In the genomic region with DNA sequence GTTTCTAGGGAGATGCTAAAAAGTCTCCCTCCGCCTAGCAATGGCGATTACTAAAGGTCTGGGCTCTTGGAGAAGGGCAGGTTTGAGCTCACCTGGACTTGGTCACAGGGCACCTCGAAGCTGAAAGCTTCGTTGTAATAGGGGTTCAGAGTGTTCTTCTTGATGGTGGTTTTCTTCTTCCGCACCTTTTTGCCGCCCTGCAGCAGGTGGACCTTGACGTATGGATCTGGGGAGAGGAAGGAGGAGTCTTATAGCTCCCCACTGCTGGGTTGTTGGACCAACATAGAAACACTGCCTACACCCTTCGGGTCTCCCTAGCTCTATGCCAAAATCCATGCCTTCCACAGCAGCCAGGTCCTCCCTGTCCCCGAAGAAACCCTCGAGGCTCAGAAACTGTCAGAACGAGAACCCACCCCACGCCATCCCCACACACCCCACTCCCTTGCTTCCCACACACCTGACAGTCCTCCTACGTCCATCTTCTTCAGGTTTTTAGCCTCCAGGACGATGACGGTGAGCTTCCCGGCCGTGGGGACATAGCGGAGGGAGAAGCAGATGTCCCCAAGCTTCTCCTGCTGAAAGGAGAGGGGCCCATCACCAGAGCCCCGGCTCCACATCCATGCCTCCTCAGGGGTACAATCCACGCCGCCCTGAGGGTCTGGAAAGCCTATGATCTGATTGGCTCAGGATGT, we compare ENCODE assay signal across 10 cellular contexts. TPM values are rescaled to one million over a fixed set of nuclear protein-coding genes. Genes with fewer than 3 reads are reported as not detected.
DNase-seq lines count a peak whose midpoint lies in the region; ATAC-seq and TF ChIP-seq lines count a peak whose summit lies in the region.
"Had no signal": no experiment of that assay in that cellular context is flagged by ENCODE, and none has a peak within 500 bp of the region (broad histone marks: within the 10 kb centered on the region; RNA-seq: fewer than 3 reads in every experiment).

No MANE protein-coding gene starts in this region.

- peaks cover 76% of the 10 kb centered on the region for H3K27me3 Mint-ChIP-seq in Calu3 (ENCODE audit: unreplicated experiment)
- peaks cover 94% of the 10 kb centered on the region for H3K27me3 Mint-ChIP-seq in WTC11 (ENCODE audit: low read depth)
- peaks cover 28 to 52% (median 37%) of the 10 kb centered on the region in 3 donors for H3K27me3 Mint-ChIP-seq in immature natural killer cell (ENCODE audit: low read depth in 3 of 3)

- in situ Hi-C loops in G401 (cut with HindIII; ENCODE audit: low sequenced_read_pairs): loop anchor here (10.0 kb wide), 2 partner anchors 60 to 170 kb away; partner anchors contain the start of gene PPP1R12C

- peaks cover 38% of the 10 kb centered on the region for H3K4me1 Mint-ChIP-seq in Calu3 (ENCODE audit: low read depth, unreplicated experiment)
- H3K4me1 Mint-ChIP-seq in WTC11: peaks cover 25% of the 10 kb centered on the region
- peaks cover 23 to 25% of the 10 kb centered on the region in 2 donors for H3K4me1 Mint-ChIP-seq in immature natural killer cell

- peaks cover 31% of the 10 kb centered on the region for H3K36me3 Mint-ChIP-seq in Calu3 (ENCODE audit: insufficient read depth, unreplicated experiment)
- H3K36me3 Mint-ChIP-seq in WTC11: no peaks in the 10 kb centered on the region
- H3K36me3 Mint-ChIP-seq in immature natural killer cell: no peaks in the 10 kb centered on the region

- H3K4me3 Mint-ChIP-seq in Calu3 (ENCODE audit: low read depth, unreplicated experiment) (peak overlapping the region; percentile 84), WTC11 (peak overlapping the region; percentile 80), immature natural killer cell (peak overlapping the region; percentile 73 to 78 (median 75))

- ATAC-seq in WTC11 (no peak), HG03439 (IDR thresholded peaks at IDR 0.05; ENCODE audit: unreplicated experiment) (no peak), GM18909 (IDR thresholded peaks at IDR 0.05; ENCODE audit: poor library complexity, unreplicated experiment) (no peak)

- CTCF ChIA-PET in Calu3 (lab: Charles Lee) (interaction anchor here (1.6 to 2.4 kb wide), 2 partner anchors 14 to 28 kb away, joined by 4 to 7 read pairs; no protein-coding TSS in a partner anchor), WTC11 (lab: Charles Lee) (interaction anchor here (1.2 to 3.6 kb wide), 6 partner anchors 9 to 106 kb away, joined by 3 to 23 read pairs (median 12); partner anchors contain the start of gene DNAAF3)

- POLR2A ChIA-PET in WTC11 (lab: Charles Lee): interaction anchor here (0.9 to 1.4 kb wide), 2 partner anchors 84 to 233 kb away, joined by 3 to 7 read pairs; partner anchors contain the start of genes PPP6R1 and UBE2S

- no peaks in the 10 kb centered on the region for H3K9me3 Mint-ChIP-seq in Calu3 (ENCODE audit: low read depth, unreplicated experiment)
- no peaks in the 10 kb centered on the region for H3K9me3 Mint-ChIP-seq in WTC11
- H3K9me3 Mint-ChIP-seq in immature natural killer cell: peaks cover 0 to 4% (median 0%) of the 10 kb centered on the region in 6 donors

- no TSS peak for BruUV-seq in Calu3 (replicated peaks; lab: Mats Ljungman, UMichigan)

- H3K27ac Mint-ChIP-seq in Calu3 (ENCODE audit: unreplicated experiment) (no peak overlapping the region), WTC11 (no peak overlapping the region), immature natural killer cell (peak overlapping the region in 1 of 6 donors; percentile 53)

- intact Hi-C loops in Calu3 (cut with micrococcal nuclease; ENCODE audit: unreplicated experiment): loop anchor here (5.0 to 10.0 kb wide), 2 partner anchors 38 to 80 kb away; partner anchors contain the start of gene PPP6R1

- DNase-seq in NCI-H2227 treated with DMSO at 0.1 percent for 48 hours (lab: John Stamatoyannopoulos, UW): peak; percentile 90
- DNase-seq in NCI-H2227 (lab: John Stamatoyannopoulos, UW; ENCODE audit: unreplicated experiment): no peak
- no peak for DNase-seq in Calu3
- DNase-seq in WTC11 (ENCODE audit: low spot score): no peak
- no peak for DNase-seq in immature natural killer cell
- DNase-seq in G401 (ENCODE audit: low spot score): no peak

- no peak for TF ChIP-seq CTCF in Calu3 (IDR thresholded peaks at IDR 0.05; ENCODE audit: unreplicated experiment)
- TF ChIP-seq CTCF in WTC11 (IDR thresholded peaks at IDR 0.05): no peak

TF ChIP-seq in WTC11, 78 proteins besides CTCF, POLR2A, EP300 and RAD21 (continues in another document):
- TF ChIP-seq ZNF671 (CRISPR knock-in tag; IDR thresholded peaks at IDR 0.05): no peak
- no peak for TF ChIP-seq ATF1 (CRISPR knock-in tag; IDR thresholded peaks at IDR 0.05)
- no peak for TF ChIP-seq ZNF425 (CRISPR knock-in tag; conservative IDR thresholded peaks at IDR 0.05)
- TF ChIP-seq RORB (CRISPR knock-in tag; IDR thresholded peaks at IDR 0.05): no peak
- no peak for TF ChIP-seq FOXK1 (CRISPR knock-in tag; IDR thresholded peaks at IDR 0.05)
- TF ChIP-seq TP53 (CRISPR knock-in tag; IDR thresholded peaks at IDR 0.05): no peak
- TF ChIP-seq ATF2 (CRISPR knock-in tag; IDR thresholded peaks at IDR 0.05; ENCODE audit: borderline replicate concordance, low read depth): no peak
- TF ChIP-seq TEAD4 (CRISPR knock-in tag; IDR thresholded peaks at IDR 0.05): no peak
- TF ChIP-seq NR2C2 (CRISPR knock-in tag; IDR thresholded peaks at IDR 0.05): no peak
- TF ChIP-seq, protein P1, sequence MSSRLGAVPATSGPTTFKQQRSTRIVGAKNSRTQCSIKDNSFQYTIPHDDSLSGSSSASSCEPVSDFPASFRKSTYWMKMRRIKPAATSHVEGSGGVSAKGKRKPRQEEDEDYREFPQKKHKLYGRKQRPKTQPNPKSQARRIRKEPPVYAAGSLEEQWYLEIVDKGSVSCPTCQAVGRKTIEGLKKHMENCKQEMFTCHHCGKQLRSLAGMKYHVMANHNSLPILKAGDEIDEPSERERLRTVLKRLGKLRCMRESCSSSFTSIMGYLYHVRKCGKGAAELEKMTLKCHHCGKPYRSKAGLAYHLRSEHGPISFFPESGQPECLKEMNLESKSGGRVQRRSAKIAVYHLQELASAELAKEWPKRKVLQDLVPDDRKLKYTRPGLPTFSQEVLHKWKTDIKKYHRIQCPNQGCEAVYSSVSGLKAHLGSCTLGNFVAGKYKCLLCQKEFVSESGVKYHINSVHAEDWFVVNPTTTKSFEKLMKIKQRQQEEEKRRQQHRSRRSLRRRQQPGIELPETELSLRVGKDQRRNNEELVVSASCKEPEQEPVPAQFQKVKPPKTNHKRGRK (CRISPR knock-in tag; IDR thresholded peaks at IDR 0.05; ENCODE audit: borderline replicate concordance): no peak
- TF ChIP-seq JAZF1 (CRISPR knock-in tag; IDR thresholded peaks at IDR 0.05): no peak
- no peak for TF ChIP-seq NFATC4 (CRISPR knock-in tag; IDR thresholded peaks at IDR 0.05)
- TF ChIP-seq NR1H2 (CRISPR knock-in tag; IDR thresholded peaks at IDR 0.05): no peak
- TF ChIP-seq CDX4 (CRISPR knock-in tag; IDR thresholded peaks at IDR 0.05; ENCODE audit: borderline replicate concordance): no peak

RNA-seq across cellular contexts. Expression of gene SYT5, which starts 5.5 kb away (rescaled TPM):
- total RNA-seq in Calu3 (2022) (0.54 and 0.71 TPM in 2 replicates), WTC11 (2021) (0.77 to 2.5 TPM (median 1.1 TPM) in 3 replicates)
- polyA plus RNA-seq in immature natural killer cell: under 1 TPM in 2 of 3 donors, not detected in 1; 0.55 to 0.96 TPM
- total RNA-seq in G401 (2014; rRNA removed; shearing (Covaris generic)): 0.85 and 1.2 TPM in 2 replicates
- total RNA-seq: tibial nerve had no signal

RNA-seq across cellular contexts. Expression of gene DNAAF3, which starts 8.2 kb away (rescaled TPM):
- total RNA-seq in Calu3 (2022): 10.3 and 13.1 TPM in 2 replicates
- total RNA-seq in WTC11 (2021): 4.0 to 5.9 TPM (median 5.6 TPM) in 3 replicates
- polyA plus RNA-seq in immature natural killer cell: not detected
- total RNA-seq in G401 (2014; rRNA removed; shearing (Covaris generic)): 25.2 and 37.7 TPM in 2 replicates

RNA-seq across cellular contexts. Expression of gene TNNI3, which starts 17.0 kb away (rescaled TPM):
- total RNA-seq in Calu3 (2022) (1.3 and 2.5 TPM in 2 replicates), WTC11 (2021) (15.0 to 36.7 TPM (median 34.0 TPM) in 3 replicates)
- 1 to 10 TPM in 1 of 3 donors, not detected in 2; 1.5 TPM for polyA plus RNA-seq in immature natural killer cell
- 13.5 and 25.2 TPM in 2 replicates for total RNA-seq in G401 (2014; rRNA removed; shearing (Covaris generic))
- total RNA-seq: dermis microvascular lymphatic vessel endothelial cell, tibial nerve had no signal

RNA-seq across cellular contexts. Expression of gene TNNT1, which starts 25.6 kb away (rescaled TPM):
- total RNA-seq in Calu3 (2022) (48.8 and 53.7 TPM in 2 replicates), WTC11 (2021) (50.6 to 127 TPM (median 108 TPM) in 3 replicates)
- not detected for polyA plus RNA-seq in immature natural killer cell
- 423 and 463 TPM in 2 replicates for total RNA-seq in G401 (2014; rRNA removed; shearing (Covaris generic))

RNA-seq across cellular contexts. Expression of gene PTPRH, which starts 34.7 kb away (rescaled TPM):
- total RNA-seq in Calu3 (2022) (34.6 and 43.2 TPM in 2 replicates), WTC11 (2021) (0.41 to 0.63 TPM (median 0.44 TPM) in 3 replicates)
- polyA plus RNA-seq in immature natural killer cell: not detected
- total RNA-seq in G401 (2014; rRNA removed; shearing (Covaris generic)): 5.2 and 20.7 TPM in 2 replicates
